ENCODE assay signal across 3 cellular contexts in the genomic region with DNA sequence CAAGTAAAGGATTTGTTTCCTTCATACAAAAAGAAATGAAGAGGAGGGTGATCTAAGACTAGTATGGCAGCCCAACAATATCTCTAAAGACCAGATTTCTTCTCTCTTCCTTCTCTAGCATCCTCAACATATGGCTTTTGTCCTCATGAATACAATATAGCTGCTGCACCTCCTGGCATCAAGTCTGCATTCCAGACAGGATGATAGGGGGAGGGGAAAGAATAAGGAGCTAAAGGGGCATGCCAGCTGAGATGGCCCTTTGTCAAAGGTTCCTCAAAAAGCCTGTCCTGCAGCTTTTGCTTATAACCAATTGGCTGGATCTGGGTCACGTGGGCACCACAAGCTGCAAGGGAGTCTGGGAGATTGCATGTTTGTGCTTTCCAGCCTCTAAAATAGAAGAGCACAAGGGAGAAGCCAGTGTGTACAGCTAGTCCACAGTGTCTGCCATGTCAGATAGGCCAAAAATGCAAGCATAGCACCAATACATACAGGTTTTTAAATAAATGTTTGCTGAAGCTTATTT.
TF ChIP-seq lines count a peak whose summit lies in the region.

No MANE protein-coding gene starts in this region.

TF ChIP-seq in HEK293, 187 proteins besides CTCF, POLR2A, EP300 and RAD21:
- peak; percentile 90; the same call in 1 of the 2 replicates for TF ChIP-seq TRIM28 (IDR thresholded peaks at IDR 0.05; ENCODE audit: borderline replicate concordance, low read length)
- peak; percentile 62 for TF ChIP-seq SETDB1 (IDR thresholded peaks at IDR 0.05; ENCODE audit: insufficient read length, low read length)
- no peak for TF ChIP-seq ZNF830 (tag by site-specific recombination; IDR thresholded peaks at IDR 0.05; ENCODE audit: low read depth)
- TF ChIP-seq ZNF423 (tag by site-specific recombination; IDR thresholded peaks at IDR 0.05), result no peak
TF ChIP-seq in HEK293: peak in this region for 2.

TF ChIP-seq in Ishikawa, 13 proteins besides CTCF, POLR2A, EP300 and RAD21:
- TF ChIP-seq, protein P1, sequence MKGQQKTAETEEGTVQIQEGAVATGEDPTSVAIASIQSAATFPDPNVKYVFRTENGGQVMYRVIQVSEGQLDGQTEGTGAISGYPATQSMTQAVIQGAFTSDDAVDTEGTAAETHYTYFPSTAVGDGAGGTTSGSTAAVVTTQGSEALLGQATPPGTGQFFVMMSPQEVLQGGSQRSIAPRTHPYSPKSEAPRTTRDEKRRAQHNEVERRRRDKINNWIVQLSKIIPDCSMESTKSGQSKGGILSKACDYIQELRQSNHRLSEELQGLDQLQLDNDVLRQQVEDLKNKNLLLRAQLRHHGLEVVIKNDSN (IDR thresholded peaks at IDR 0.05), result 0 out of 2 replicates have a peak, but pooled peaks have one; percentile 27
- TF ChIP-seq EGR1 (IDR thresholded peaks at IDR 0.05), result no peak
- TF ChIP-seq, protein P2, sequence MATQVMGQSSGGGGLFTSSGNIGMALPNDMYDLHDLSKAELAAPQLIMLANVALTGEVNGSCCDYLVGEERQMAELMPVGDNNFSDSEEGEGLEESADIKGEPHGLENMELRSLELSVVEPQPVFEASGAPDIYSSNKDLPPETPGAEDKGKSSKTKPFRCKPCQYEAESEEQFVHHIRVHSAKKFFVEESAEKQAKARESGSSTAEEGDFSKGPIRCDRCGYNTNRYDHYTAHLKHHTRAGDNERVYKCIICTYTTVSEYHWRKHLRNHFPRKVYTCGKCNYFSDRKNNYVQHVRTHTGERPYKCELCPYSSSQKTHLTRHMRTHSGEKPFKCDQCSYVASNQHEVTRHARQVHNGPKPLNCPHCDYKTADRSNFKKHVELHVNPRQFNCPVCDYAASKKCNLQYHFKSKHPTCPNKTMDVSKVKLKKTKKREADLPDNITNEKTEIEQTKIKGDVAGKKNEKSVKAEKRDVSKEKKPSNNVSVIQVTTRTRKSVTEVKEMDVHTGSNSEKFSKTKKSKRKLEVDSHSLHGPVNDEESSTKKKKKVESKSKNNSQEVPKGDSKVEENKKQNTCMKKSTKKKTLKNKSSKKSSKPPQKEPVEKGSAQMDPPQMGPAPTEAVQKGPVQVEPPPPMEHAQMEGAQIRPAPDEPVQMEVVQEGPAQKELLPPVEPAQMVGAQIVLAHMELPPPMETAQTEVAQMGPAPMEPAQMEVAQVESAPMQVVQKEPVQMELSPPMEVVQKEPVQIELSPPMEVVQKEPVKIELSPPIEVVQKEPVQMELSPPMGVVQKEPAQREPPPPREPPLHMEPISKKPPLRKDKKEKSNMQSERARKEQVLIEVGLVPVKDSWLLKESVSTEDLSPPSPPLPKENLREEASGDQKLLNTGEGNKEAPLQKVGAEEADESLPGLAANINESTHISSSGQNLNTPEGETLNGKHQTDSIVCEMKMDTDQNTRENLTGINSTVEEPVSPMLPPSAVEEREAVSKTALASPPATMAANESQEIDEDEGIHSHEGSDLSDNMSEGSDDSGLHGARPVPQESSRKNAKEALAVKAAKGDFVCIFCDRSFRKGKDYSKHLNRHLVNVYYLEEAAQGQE (IDR thresholded peaks at IDR 0.05; ENCODE audit: low read depth), result no peak
- TF ChIP-seq FOXM1 (IDR thresholded peaks at IDR 0.05; ENCODE audit: borderline replicate concordance, low read depth), result no peak

TF ChIP-seq in K562, 482 proteins besides CTCF, POLR2A, EP300 and RAD21:
- TF ChIP-seq ZNF780A (CRISPR knock-in tag; IDR thresholded peaks at IDR 0.05) (no peak), ZNF830 (CRISPR knock-in tag; IDR thresholded peaks at IDR 0.05) (no peak), FOXJ3 (CRISPR knock-in tag; IDR thresholded peaks at IDR 0.05) (no peak), ERF (CRISPR knock-in tag; IDR thresholded peaks at IDR 0.05) (no peak), RBM25 (IDR thresholded peaks at IDR 0.05; ENCODE audit: low read depth, low read length, severe bottlenecking) (peak; percentile 67), PTTG1 (tag; IDR thresholded peaks at IDR 0.05; ENCODE audit: low read depth) (no peak), CBX2 (IDR thresholded peaks at IDR 0.05; ENCODE audit: insufficient read depth, low read length, poor library complexity, severe bottlenecking) (no peak), U2AF2 (optimal IDR thresholded peaks at IDR 0.05; ENCODE audit: low read depth, low read length) (no peak), KAT7 (CRISPR knock-in tag; IDR thresholded peaks at IDR 0.05; ENCODE audit: borderline replicate concordance) (no peak), RAD51 (IDR thresholded peaks at IDR 0.05; ENCODE audit: borderline replicate concordance, low read depth) (peak; percentile 14; the same call in 1 of the 2 replicates), POU5F1 (IDR thresholded peaks at IDR 0.05; ENCODE audit: borderline replicate concordance, low read depth, low read length, partially characterized antibody) (no peak), ZNF175 (CRISPR knock-in tag; IDR thresholded peaks at IDR 0.05; ENCODE audit: low read depth) (no peak)
- TF ChIP-seq, protein P3, sequence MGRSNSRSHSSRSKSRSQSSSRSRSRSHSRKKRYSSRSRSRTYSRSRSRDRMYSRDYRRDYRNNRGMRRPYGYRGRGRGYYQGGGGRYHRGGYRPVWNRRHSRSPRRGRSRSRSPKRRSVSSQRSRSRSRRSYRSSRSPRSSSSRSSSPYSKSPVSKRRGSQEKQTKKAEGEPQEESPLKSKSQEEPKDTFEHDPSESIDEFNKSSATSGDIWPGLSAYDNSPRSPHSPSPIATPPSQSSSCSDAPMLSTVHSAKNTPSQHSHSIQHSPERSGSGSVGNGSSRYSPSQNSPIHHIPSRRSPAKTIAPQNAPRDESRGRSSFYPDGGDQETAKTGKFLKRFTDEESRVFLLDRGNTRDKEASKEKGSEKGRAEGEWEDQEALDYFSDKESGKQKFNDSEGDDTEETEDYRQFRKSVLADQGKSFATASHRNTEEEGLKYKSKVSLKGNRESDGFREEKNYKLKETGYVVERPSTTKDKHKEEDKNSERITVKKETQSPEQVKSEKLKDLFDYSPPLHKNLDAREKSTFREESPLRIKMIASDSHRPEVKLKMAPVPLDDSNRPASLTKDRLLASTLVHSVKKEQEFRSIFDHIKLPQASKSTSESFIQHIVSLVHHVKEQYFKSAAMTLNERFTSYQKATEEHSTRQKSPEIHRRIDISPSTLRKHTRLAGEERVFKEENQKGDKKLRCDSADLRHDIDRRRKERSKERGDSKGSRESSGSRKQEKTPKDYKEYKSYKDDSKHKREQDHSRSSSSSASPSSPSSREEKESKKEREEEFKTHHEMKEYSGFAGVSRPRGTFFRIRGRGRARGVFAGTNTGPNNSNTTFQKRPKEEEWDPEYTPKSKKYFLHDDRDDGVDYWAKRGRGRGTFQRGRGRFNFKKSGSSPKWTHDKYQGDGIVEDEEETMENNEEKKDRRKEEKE (IDR thresholded peaks at IDR 0.05; ENCODE audit: borderline replicate concordance in 1 of 2, control insufficient read depth in 1 of 2, low read depth in 2 of 2, low read length in 1 of 2), result no peak
- TF ChIP-seq, protein P4, sequence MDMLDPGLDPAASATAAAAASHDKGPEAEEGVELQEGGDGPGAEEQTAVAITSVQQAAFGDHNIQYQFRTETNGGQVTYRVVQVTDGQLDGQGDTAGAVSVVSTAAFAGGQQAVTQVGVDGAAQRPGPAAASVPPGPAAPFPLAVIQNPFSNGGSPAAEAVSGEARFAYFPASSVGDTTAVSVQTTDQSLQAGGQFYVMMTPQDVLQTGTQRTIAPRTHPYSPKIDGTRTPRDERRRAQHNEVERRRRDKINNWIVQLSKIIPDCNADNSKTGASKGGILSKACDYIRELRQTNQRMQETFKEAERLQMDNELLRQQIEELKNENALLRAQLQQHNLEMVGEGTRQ (CRISPR knock-in tag; IDR thresholded peaks at IDR 0.05), result peak; percentile 70
- TF ChIP-seq, protein P5, sequence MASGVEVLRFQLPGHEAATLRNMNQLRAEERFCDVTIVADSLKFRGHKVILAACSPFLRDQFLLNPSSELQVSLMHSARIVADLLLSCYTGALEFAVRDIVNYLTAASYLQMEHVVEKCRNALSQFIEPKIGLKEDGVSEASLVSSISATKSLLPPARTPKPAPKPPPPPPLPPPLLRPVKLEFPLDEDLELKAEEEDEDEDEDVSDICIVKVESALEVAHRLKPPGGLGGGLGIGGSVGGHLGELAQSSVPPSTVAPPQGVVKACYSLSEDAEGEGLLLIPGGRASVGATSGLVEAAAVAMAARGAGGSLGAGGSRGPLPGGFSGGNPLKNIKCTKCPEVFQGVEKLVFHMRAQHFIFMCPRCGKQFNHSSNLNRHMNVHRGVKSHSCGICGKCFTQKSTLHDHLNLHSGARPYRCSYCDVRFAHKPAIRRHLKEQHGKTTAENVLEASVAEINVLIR (CRISPR knock-in tag; IDR thresholded peaks at IDR 0.05), result no peak
- TF ChIP-seq, protein P6, sequence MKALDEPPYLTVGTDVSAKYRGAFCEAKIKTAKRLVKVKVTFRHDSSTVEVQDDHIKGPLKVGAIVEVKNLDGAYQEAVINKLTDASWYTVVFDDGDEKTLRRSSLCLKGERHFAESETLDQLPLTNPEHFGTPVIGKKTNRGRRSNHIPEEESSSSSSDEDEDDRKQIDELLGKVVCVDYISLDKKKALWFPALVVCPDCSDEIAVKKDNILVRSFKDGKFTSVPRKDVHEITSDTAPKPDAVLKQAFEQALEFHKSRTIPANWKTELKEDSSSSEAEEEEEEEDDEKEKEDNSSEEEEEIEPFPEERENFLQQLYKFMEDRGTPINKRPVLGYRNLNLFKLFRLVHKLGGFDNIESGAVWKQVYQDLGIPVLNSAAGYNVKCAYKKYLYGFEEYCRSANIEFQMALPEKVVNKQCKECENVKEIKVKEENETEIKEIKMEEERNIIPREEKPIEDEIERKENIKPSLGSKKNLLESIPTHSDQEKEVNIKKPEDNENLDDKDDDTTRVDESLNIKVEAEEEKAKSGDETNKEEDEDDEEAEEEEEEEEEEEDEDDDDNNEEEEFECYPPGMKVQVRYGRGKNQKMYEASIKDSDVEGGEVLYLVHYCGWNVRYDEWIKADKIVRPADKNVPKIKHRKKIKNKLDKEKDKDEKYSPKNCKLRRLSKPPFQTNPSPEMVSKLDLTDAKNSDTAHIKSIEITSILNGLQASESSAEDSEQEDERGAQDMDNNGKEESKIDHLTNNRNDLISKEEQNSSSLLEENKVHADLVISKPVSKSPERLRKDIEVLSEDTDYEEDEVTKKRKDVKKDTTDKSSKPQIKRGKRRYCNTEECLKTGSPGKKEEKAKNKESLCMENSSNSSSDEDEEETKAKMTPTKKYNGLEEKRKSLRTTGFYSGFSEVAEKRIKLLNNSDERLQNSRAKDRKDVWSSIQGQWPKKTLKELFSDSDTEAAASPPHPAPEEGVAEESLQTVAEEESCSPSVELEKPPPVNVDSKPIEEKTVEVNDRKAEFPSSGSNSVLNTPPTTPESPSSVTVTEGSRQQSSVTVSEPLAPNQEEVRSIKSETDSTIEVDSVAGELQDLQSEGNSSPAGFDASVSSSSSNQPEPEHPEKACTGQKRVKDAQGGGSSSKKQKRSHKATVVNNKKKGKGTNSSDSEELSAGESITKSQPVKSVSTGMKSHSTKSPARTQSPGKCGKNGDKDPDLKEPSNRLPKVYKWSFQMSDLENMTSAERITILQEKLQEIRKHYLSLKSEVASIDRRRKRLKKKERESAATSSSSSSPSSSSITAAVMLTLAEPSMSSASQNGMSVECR (CRISPR knock-in tag; IDR thresholded peaks at IDR 0.05), result no peak
- TF ChIP-seq, protein P7, sequence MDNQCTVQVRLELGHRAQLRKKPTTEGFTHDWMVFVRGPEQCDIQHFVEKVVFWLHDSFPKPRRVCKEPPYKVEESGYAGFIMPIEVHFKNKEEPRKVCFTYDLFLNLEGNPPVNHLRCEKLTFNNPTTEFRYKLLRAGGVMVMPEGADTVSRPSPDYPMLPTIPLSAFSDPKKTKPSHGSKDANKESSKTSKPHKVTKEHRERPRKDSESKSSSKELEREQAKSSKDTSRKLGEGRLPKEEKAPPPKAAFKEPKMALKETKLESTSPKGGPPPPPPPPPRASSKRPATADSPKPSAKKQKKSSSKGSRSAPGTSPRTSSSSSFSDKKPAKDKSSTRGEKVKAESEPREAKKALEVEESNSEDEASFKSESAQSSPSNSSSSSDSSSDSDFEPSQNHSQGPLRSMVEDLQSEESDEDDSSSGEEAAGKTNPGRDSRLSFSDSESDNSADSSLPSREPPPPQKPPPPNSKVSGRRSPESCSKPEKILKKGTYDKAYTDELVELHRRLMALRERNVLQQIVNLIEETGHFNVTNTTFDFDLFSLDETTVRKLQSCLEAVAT (IDR thresholded peaks at IDR 0.05), result no peak
- TF ChIP-seq, protein P1 (CRISPR knock-in tag; IDR thresholded peaks at IDR 0.05), result peak; percentile 78
- TF ChIP-seq, protein P8, sequence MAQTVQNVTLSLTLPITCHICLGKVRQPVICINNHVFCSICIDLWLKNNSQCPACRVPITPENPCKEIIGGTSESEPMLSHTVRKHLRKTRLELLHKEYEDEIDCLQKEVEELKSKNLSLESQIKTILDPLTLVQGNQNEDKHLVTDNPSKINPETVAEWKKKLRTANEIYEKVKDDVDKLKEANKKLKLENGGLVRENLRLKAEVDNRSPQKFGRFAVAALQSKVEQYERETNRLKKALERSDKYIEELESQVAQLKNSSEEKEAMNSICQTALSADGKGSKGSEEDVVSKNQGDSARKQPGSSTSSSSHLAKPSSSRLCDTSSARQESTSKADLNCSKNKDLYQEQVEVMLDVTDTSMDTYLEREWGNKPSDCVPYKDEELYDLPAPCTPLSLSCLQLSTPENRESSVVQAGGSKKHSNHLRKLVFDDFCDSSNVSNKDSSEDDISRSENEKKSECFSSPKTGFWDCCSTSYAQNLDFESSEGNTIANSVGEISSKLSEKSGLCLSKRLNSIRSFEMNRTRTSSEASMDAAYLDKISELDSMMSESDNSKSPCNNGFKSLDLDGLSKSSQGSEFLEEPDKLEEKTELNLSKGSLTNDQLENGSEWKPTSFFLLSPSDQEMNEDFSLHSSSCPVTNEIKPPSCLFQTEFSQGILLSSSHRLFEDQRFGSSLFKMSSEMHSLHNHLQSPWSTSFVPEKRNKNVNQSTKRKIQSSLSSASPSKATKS (CRISPR knock-in tag; IDR thresholded peaks at IDR 0.05), result no peak
